In the genomic region with DNA sequence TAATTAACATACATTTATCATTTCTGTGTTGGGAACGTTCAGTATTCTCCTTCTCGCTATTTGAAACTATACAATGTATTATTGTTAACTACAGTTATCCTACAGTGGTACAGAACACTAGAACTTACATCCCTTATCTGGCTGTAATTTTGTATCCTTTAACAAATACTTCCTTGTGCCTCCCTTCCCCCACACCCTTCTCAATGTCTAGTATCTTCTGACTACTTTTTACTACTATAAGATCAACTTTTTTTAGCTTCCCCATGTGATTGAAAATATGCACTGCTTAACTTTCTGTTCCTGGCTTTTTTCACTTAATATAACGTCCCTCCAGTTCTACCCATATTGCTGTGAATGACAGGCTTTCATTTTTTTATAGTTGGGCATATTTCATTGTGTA, we compare ENCODE assay signal across 3 cellular contexts.
"Had no signal": no experiment of that assay in that cellular context is flagged by ENCODE, and none has a peak within 500 bp of the region (broad histone marks: within the 10 kb centered on the region; RNA-seq: fewer than 3 reads in every experiment).

No MANE protein-coding gene starts in this region.

- H3K4me3 ChIP-seq: GM12878 had no signal

- DNase-seq: GDM1, GF-D8 had no signal
